21 cellular contexts compared by ENCODE assay signal in genomic region chr10:7277874-7278273, GRCh38.
A peak's percentile ranks its signal among the peaks of the same experiment; 100 is the strongest.
DNase-seq lines count a peak whose midpoint lies in the region; ATAC-seq and TF ChIP-seq lines count a peak whose summit lies in the region.
"Had no signal": no experiment of that assay in that cellular context is flagged by ENCODE, and none has a peak within 500 bp of the region (broad histone marks: within the 10 kb centered on the region; RNA-seq: fewer than 3 reads in every experiment).

No MANE protein-coding gene starts in this region.

- H3K4me3 Mint-ChIP-seq in CD4-positive, alpha-beta T cell, result no peak overlapping the region
- H3K4me3 Mint-ChIP-seq in endothelial cell (ENCODE audit: unreplicated experiment), result no peak overlapping the region
- no peak overlapping the region for H3K4me3 Mint-ChIP-seq in natural killer cell
- H3K4me3 Mint-ChIP-seq: CD8-positive, alpha-beta T cell; HFFc6 had no signal

- BruUV-seq in A673 (replicated peaks; lab: Mats Ljungman, UMichigan), result no TSS peak

- no peak overlapping the region for H3K4me3 ChIP-seq in A673 (ENCODE audit: low read depth, low read length, poor library complexity, severe bottlenecking)
- H3K4me3 ChIP-seq in ascending aorta, result no peak overlapping the region
- H3K4me3 ChIP-seq: BLaER1 had no signal

- no peak for ATAC-seq in CD4-positive, alpha-beta T cell (ENCODE audit: poor library complexity)
- ATAC-seq in natural killer cell, result no peak
- ATAC-seq: CD8-positive, alpha-beta T cell; Panc1 had no signal

- no peaks in the 10 kb centered on the region for H3K9me3 Mint-ChIP-seq in CD4-positive, alpha-beta T cell
- H3K9me3 Mint-ChIP-seq in endothelial cell (ENCODE audit: unreplicated experiment), result no peaks in the 10 kb centered on the region
- no peaks in the 10 kb centered on the region for H3K9me3 Mint-ChIP-seq in natural killer cell
- H3K9me3 Mint-ChIP-seq: CD8-positive, alpha-beta T cell had no signal

- POLR2A ChIA-PET in A673 (lab: Charles Lee; ENCODE audit: low non-redundant PET), result no interaction called here
- POLR2A ChIA-PET in CD4-positive, alpha-beta T cell (lab: Charles Lee), result interaction anchor here (1.1 kb wide), 1 partner anchor 10 kb away, joined by 3 read pairs; no protein-coding TSS in a partner anchor

- peaks cover 81% of the 10 kb centered on the region for H3K36me3 Mint-ChIP-seq in CD4-positive, alpha-beta T cell (ENCODE audit: low read depth)
- H3K36me3 Mint-ChIP-seq in endothelial cell (ENCODE audit: low read depth, unreplicated experiment) (peaks cover 4% of the 10 kb centered on the region), natural killer cell (no peaks in the 10 kb centered on the region)

- peak overlapping the region; percentile 45 for H3K27ac Mint-ChIP-seq in CD4-positive, alpha-beta T cell
- peak overlapping the region; percentile 82 for H3K27ac Mint-ChIP-seq in endothelial cell (ENCODE audit: unreplicated experiment)
- H3K27ac Mint-ChIP-seq in natural killer cell, result peak overlapping the region; percentile 50 to 57
- H3K27ac Mint-ChIP-seq: CD8-positive, alpha-beta T cell; HFFc6 had no signal

- H3K27me3 Mint-ChIP-seq in CD4-positive, alpha-beta T cell, result no peaks in the 10 kb centered on the region
- peaks cover 2% of the 10 kb centered on the region for H3K27me3 Mint-ChIP-seq in endothelial cell (ENCODE audit: unreplicated experiment)
- H3K27me3 Mint-ChIP-seq in natural killer cell (ENCODE audit: low read depth in 2 of 2), result no peaks in the 10 kb centered on the region

- intact Hi-C loops in A673 (cut with micrococcal nuclease; ENCODE audit: unreplicated experiment) (no loop called here), natural killer cell (cut with micrococcal nuclease) (no loop called here), ascending aorta (cut with DNase I) (no loop called here)
- intact Hi-C loops in CD4-positive, alpha-beta T cell (cut with DNase I, micrococcal nuclease), result loop anchor here in 1 of 2 experiments (10.0 kb wide), 1 partner anchor 57 kb away; no protein-coding TSS in a partner anchor

- H3K4me1 ChIP-seq in A673 (ENCODE audit: insufficient read depth, low read length, poor library complexity, severe bottlenecking) (no peaks in the 10 kb centered on the region), ascending aorta (no peaks in the 10 kb centered on the region)

- DNase-seq in A673 (ENCODE audit: low spot score) (peak; percentile 36), endothelial cell (ENCODE audit: low spot score) (no peak), natural killer cell (no peak), ascending aorta (ENCODE audit: low spot score in 2 of 2) (no peak), NCI-H2171 treated with DMSO at 0.1 percent for 48 hours (lab: John Stamatoyannopoulos, UW) (no peak)
- no peak for DNase-seq in CD4-positive, alpha-beta T cell
- DNase-seq in stimulated activated naive CD4-positive, alpha-beta T cell treated with Interleukin-2 at 50 U/mL for 16 hours (lab: John Stamatoyannopoulos, UW), result no peak
- DNase-seq: ACHN; CD8-positive, alpha-beta T cell; DND-41; H7; HFFc6; NCI-H1092 treated with DMSO at 0.1 percent for 48 hours; NCI-H1436 treated with DMSO at 0.1 percent for 48 hours; NCI-H1930; NCI-H226; NCI-H510A treated with DMSO at 0.1 percent for 48 hours; NCI-H774 had no signal

- no peak overlapping the region for H3K27ac ChIP-seq in A673 (ENCODE audit: low read depth, low read length, poor library complexity, severe bottlenecking)
- H3K27ac ChIP-seq in CD4-positive, alpha-beta T cell (ENCODE audit: low read depth, low read length), result no peak overlapping the region
- H3K27ac ChIP-seq in ascending aorta, result no peak overlapping the region
- H3K27ac ChIP-seq: BLaER1, KMS-11 had no signal

- CTCF ChIA-PET in A673 (lab: Charles Lee), result no interaction called here
- CTCF ChIA-PET in CD4-positive, alpha-beta T cell (lab: Charles Lee), result no interaction called here

- H3K27me3 ChIP-seq in A673 (replicated peaks; ENCODE audit: insufficient read depth, low read depth, low read length, poor library complexity) (no peaks in the 10 kb centered on the region), ascending aorta (no peaks in the 10 kb centered on the region)
- no peaks in the 10 kb centered on the region for H3K27me3 ChIP-seq in CD4-positive, alpha-beta T cell (ENCODE audit: control insufficient read depth, insufficient read depth, low read length)
- H3K27me3 ChIP-seq: BLaER1 had no signal

- no peak for TF ChIP-seq CTCF in A673 (conservative IDR thresholded peaks at IDR 0.05; ENCODE audit: low read depth, low read length)
- no peak for TF ChIP-seq CTCF in CD4-positive, alpha-beta T cell (IDR thresholded peaks at IDR 0.05)
- no peak for TF ChIP-seq CTCF in endothelial cell (IDR thresholded peaks at IDR 0.05; ENCODE audit: unreplicated experiment)
- no peak for TF ChIP-seq CTCF in natural killer cell (IDR thresholded peaks at IDR 0.05)
- TF ChIP-seq CTCF in ascending aorta (IDR thresholded peaks at IDR 0.05), result no peak

- H3K9me3 ChIP-seq in A673 (ENCODE audit: low read depth, low read length, poor library complexity, severe bottlenecking) (no peaks in the 10 kb centered on the region), ascending aorta (no peaks in the 10 kb centered on the region)
- H3K9me3 ChIP-seq in CD4-positive, alpha-beta T cell (ENCODE audit: control insufficient read depth, low read length), result no peaks in the 10 kb centered on the region

- H3K36me3 ChIP-seq in A673 (ENCODE audit: insufficient read depth, low read length, poor library complexity, severe bottlenecking), result no peaks in the 10 kb centered on the region
- H3K36me3 ChIP-seq in ascending aorta, result no peaks in the 10 kb centered on the region

- H3K4me1 Mint-ChIP-seq in CD4-positive, alpha-beta T cell (ENCODE audit: low read depth), result peaks cover 52% of the 10 kb centered on the region
- peaks cover 50% of the 10 kb centered on the region for H3K4me1 Mint-ChIP-seq in endothelial cell (ENCODE audit: unreplicated experiment)
- peaks cover 59 to 73% of the 10 kb centered on the region in 2 donors for H3K4me1 Mint-ChIP-seq in natural killer cell
